In genomic region chr2:30270166-30270565, GRCh38 we compare ENCODE assay signal across 18 cellular contexts. TPM values are rescaled to one million over a fixed set of nuclear protein-coding genes. Genes with fewer than 3 reads are reported as not detected.
DNase-seq lines count a peak whose midpoint lies in the region; ATAC-seq and TF ChIP-seq lines count a peak whose summit lies in the region.
"Had no signal": no experiment of that assay in that cellular context is flagged by ENCODE, and none has a peak within 500 bp of the region (broad histone marks: within the 10 kb centered on the region; RNA-seq: fewer than 3 reads in every experiment).

No MANE protein-coding gene starts in this region.

- H3K36me3 Mint-ChIP-seq in activated T-helper 17 cell treated with anti-CD3 and anti-CD28 coated beads, Interleukin-2, amount 50 U/mL, for 72 hours (ENCODE audit: low read depth), result peaks cover 29% of the 10 kb centered on the region
- H3K36me3 Mint-ChIP-seq in naive B cell, result no peaks in the 10 kb centered on the region

- no peak for ATAC-seq in activated T-helper 17 cell treated with anti-CD3 and anti-CD28 coated beads, Interleukin-2, amount 50 U/mL, for 72 hours (replicated peaks)
- ATAC-seq in naive B cell (ENCODE audit: low read depth in 2 of 2) (no peak), upper lobe of right lung (no peak)

- H3K4me1 ChIP-seq in right atrium auricular region (peaks cover 0 to 34% of the 10 kb centered on the region in 2 donors), upper lobe of right lung (peaks cover 45% of the 10 kb centered on the region)

- no peaks in the 10 kb centered on the region for H3K27me3 Mint-ChIP-seq in activated T-helper 17 cell treated with anti-CD3 and anti-CD28 coated beads, Interleukin-2, amount 50 U/mL, for 72 hours
- no peaks in the 10 kb centered on the region for H3K27me3 Mint-ChIP-seq in naive B cell

- H3K4me1 Mint-ChIP-seq in activated T-helper 17 cell treated with anti-CD3 and anti-CD28 coated beads, Interleukin-2, amount 50 U/mL, for 72 hours, result peaks cover 41% of the 10 kb centered on the region
- H3K4me1 Mint-ChIP-seq in naive B cell, result peaks cover 68 to 97% (median 89%) of the 10 kb centered on the region in 3 donors

- intact Hi-C loops in cardiac septum (cut with DNase I) (no loop called here), upper lobe of right lung (cut with DNase I) (no loop called here)

- no peak overlapping the region for H3K27ac ChIP-seq in right atrium auricular region
- H3K27ac ChIP-seq in upper lobe of right lung, result peak overlapping the region; percentile 17
- H3K27ac ChIP-seq: Peyer's patch had no signal

- no peak overlapping the region for H3K4me3 ChIP-seq in right atrium auricular region
- no peak overlapping the region for H3K4me3 ChIP-seq in upper lobe of right lung
- H3K4me3 ChIP-seq: Peyer's patch had no signal

- H3K9me3 ChIP-seq in right atrium auricular region (peaks cover 0 to 3% of the 10 kb centered on the region in 2 donors), upper lobe of right lung (no peaks in the 10 kb centered on the region)
- H3K9me3 ChIP-seq: Caco-2, Peyer's patch had no signal

- no peak overlapping the region for H3K4me3 Mint-ChIP-seq in activated T-helper 17 cell treated with anti-CD3 and anti-CD28 coated beads, Interleukin-2, amount 50 U/mL, for 72 hours
- H3K4me3 Mint-ChIP-seq in naive B cell, result peak overlapping the region in 6 of 8 donors; percentile 12 to 74 (median 28)

- no peaks in the 10 kb centered on the region for H3K9me3 Mint-ChIP-seq in activated T-helper 17 cell treated with anti-CD3 and anti-CD28 coated beads, Interleukin-2, amount 50 U/mL, for 72 hours
- H3K9me3 Mint-ChIP-seq in naive B cell, result no peaks in the 10 kb centered on the region

- H3K27ac Mint-ChIP-seq in activated T-helper 17 cell treated with anti-CD3 and anti-CD28 coated beads, Interleukin-2, amount 50 U/mL, for 72 hours, result peak overlapping the region; percentile 97
- H3K27ac Mint-ChIP-seq in naive B cell, result peak overlapping the region in 5 of 6 donors; percentile 38 to 94 (median 75)

- H3K36me3 ChIP-seq in right atrium auricular region, result no peaks in the 10 kb centered on the region
- H3K36me3 ChIP-seq in upper lobe of right lung, result no peaks in the 10 kb centered on the region
- H3K36me3 ChIP-seq: Peyer's patch had no signal

- DNase-seq in cardiac septum (ENCODE audit: low spot score) (peak; percentile 55), right atrium auricular region (ENCODE audit: low spot score) (no peak), naive B cell (no peak), upper lobe of right lung (no peak), DMS79 (lab: John Stamatoyannopoulos, UW) (no peak), retina (no peak)
- DNase-seq: ACHN; AML-193; Caco-2; GDM1; H7; KG1; NCI-H1694 treated with DMSO at 0.1 percent for 48 hours; NCI-H510A; NCI-H748 treated with DMSO at 0.1 percent for 48 hours; NK-92 treated with Interleukin-12 subunit alpha and Interleukin-12 subunit beta, amount 100 ng/mL, for 24 hours; Peyer's patch had no signal

- H3K27me3 ChIP-seq in right atrium auricular region (no peaks in the 10 kb centered on the region), upper lobe of right lung (no peaks in the 10 kb centered on the region)
- H3K27me3 ChIP-seq: Peyer's patch had no signal

- TF ChIP-seq CTCF in right atrium auricular region (IDR thresholded peaks at IDR 0.05), result no peak
- TF ChIP-seq CTCF in upper lobe of right lung (IDR thresholded peaks at IDR 0.05), result no peak

RNA-seq across cellular contexts. Expression of gene LBH, which starts 38.8 kb away (rescaled TPM):
- total RNA-seq in cardiac septum, result 208 TPM
- total RNA-seq in right atrium auricular region, result 10 to 100 TPM; 18.9 to 54.6 TPM
- total RNA-seq in activated T-helper 17 cell treated with anti-CD3 and anti-CD28 coated beads, Interleukin-2, amount 50 U/mL, for 72 hours, result 100 to 1,000 TPM in 1 of 2 donors, 10 to 100 TPM in 1; 38.9 to 154 TPM
- polyA plus RNA-seq in naive B cell (ENCODE audit: low read depth in 6 of 6), result 100 to 1,000 TPM; 191 to 297 (median 221) TPM
- 272 TPM for total RNA-seq in upper lobe of right lung
